In genomic region chr7:142181211-142181610, GRCh38 we compare ENCODE assay signal across 1 cellular context.
TF ChIP-seq lines count a peak whose summit lies in the region.

No MANE protein-coding gene starts in this region.

TF ChIP-seq in GM23338, 12 proteins besides CTCF, POLR2A, EP300 and RAD21 (continued from another document):
- no peak for TF ChIP-seq ZNF462 (CRISPR knock-in tag; IDR thresholded peaks at IDR 0.05)
- no peak for TF ChIP-seq ZNF114 (CRISPR knock-in tag; IDR thresholded peaks at IDR 0.05)
- no peak for TF ChIP-seq CREB1 (CRISPR knock-in tag; IDR thresholded peaks at IDR 0.05; ENCODE audit: low read depth)
- TF ChIP-seq ZNF331 (CRISPR knock-in tag; IDR thresholded peaks at IDR 0.05; ENCODE audit: low read depth), result no peak
- no peak for TF ChIP-seq NANOG (IDR thresholded peaks at IDR 0.05; ENCODE audit: borderline replicate concordance)
- no peak for TF ChIP-seq EZH2phosphoT487 (IDR thresholded peaks at IDR 0.05; ENCODE audit: unreplicated experiment)
- TF ChIP-seq STAT1 (IDR thresholded peaks at IDR 0.05; ENCODE audit: unreplicated experiment), result no peak
- TF ChIP-seq ETS1 (IDR thresholded peaks at IDR 0.05), result no peak
